15 cellular contexts compared by ENCODE assay signal in genomic region chr3:9727743-9728142, GRCh38. TPM values are rescaled to one million over a fixed set of nuclear protein-coding genes. Genes with fewer than 3 reads are reported as not detected.
DNase-seq lines count a peak whose midpoint lies in the region; ATAC-seq and TF ChIP-seq lines count a peak whose summit lies in the region.
"Had no signal": no experiment of that assay in that cellular context is flagged by ENCODE, and none has a peak within 500 bp of the region (broad histone marks: within the 10 kb centered on the region; RNA-seq: fewer than 3 reads in every experiment).

No MANE protein-coding gene starts in this region.

- no peaks in the 10 kb centered on the region for H3K36me3 ChIP-seq in OCI-LY7 (ENCODE audit: insufficient read depth, low read length)
- H3K36me3 ChIP-seq: heart left ventricle, suprapubic skin had no signal

- H3K27ac ChIP-seq in OCI-LY7 (ENCODE audit: low read depth, low read length, poor library complexity, severe bottlenecking) = no peak overlapping the region
- H3K27ac ChIP-seq in dorsolateral prefrontal cortex = no peak overlapping the region
- H3K27ac ChIP-seq: epithelial cell of prostate, GM23248, heart left ventricle, KMS-11, suprapubic skin had no signal

- H3K36me3 Mint-ChIP-seq in activated naive CD4-positive, alpha-beta T cell treated with anti-CD3 and anti-CD28 coated beads, Interleukin-2, amount 50 U/mL, for 24 hours = no peaks in the 10 kb centered on the region
- H3K36me3 Mint-ChIP-seq in activated naive CD4-positive, alpha-beta T cell treated with anti-CD3 and anti-CD28 coated beads, Interleukin-2, amount 50 U/mL, for 72 hours = peaks cover 0 to 6% of the 10 kb centered on the region in 2 donors
- peaks cover 16% of the 10 kb centered on the region for H3K36me3 Mint-ChIP-seq in effector memory CD8-positive, alpha-beta T cell (ENCODE audit: insufficient read depth)
- no peaks in the 10 kb centered on the region for H3K36me3 Mint-ChIP-seq in stimulated activated memory B cell treated with anti-CD40 and anti-IgM and Interleukin-4, amounts not matched to agents 10 μg/mL and 1 μg/mL and 100 μg/mL, for 72 hours

- no peaks in the 10 kb centered on the region for H3K9me3 ChIP-seq in OCI-LY7 (ENCODE audit: low read length)
- H3K9me3 ChIP-seq: heart left ventricle, suprapubic skin had no signal

- H3K9me2 ChIP-seq in OCI-LY7 (ENCODE audit: insufficient read depth, low read length) = no peaks in the 10 kb centered on the region

- H3K4me1 Mint-ChIP-seq in activated naive CD4-positive, alpha-beta T cell treated with anti-CD3 and anti-CD28 coated beads, Interleukin-2, amount 50 U/mL, for 24 hours = peaks cover 34% of the 10 kb centered on the region
- H3K4me1 Mint-ChIP-seq in effector memory CD8-positive, alpha-beta T cell (ENCODE audit: low read depth in 2 of 2) = peaks cover 26 to 30% of the 10 kb centered on the region in 2 donors
- H3K4me1 Mint-ChIP-seq in stimulated activated memory B cell treated with anti-CD40 and anti-IgM and Interleukin-4, amounts not matched to agents 10 μg/mL and 1 μg/mL and 100 μg/mL, for 72 hours = peaks cover 26% of the 10 kb centered on the region

- DNase-seq in activated naive CD4-positive, alpha-beta T cell treated with anti-CD3 and anti-CD28 coated beads, Interleukin-2, amount 50 U/mL, for 72 hours (ENCODE audit: low spot score in 2 of 2) = no peak
- DNase-seq in OCI-LY7 (ENCODE audit: low spot score) (no peak), dorsolateral prefrontal cortex (no peak), HuH-7.5 (ENCODE audit: low spot score) (no peak)
- no peak for DNase-seq in effector memory CD8-positive, alpha-beta T cell
- DNase-seq: heart left ventricle, kidney glomerular epithelial cell had no signal

- no peaks in the 10 kb centered on the region for H3K9me3 Mint-ChIP-seq in activated naive CD4-positive, alpha-beta T cell treated with anti-CD3 and anti-CD28 coated beads, Interleukin-2, amount 50 U/mL, for 24 hours
- no peaks in the 10 kb centered on the region for H3K9me3 Mint-ChIP-seq in activated naive CD4-positive, alpha-beta T cell treated with anti-CD3 and anti-CD28 coated beads, Interleukin-2, amount 50 U/mL, for 72 hours
- no peaks in the 10 kb centered on the region for H3K9me3 Mint-ChIP-seq in effector memory CD8-positive, alpha-beta T cell
- H3K9me3 Mint-ChIP-seq in stimulated activated memory B cell treated with anti-CD40 and anti-IgM and Interleukin-4, amounts not matched to agents 10 μg/mL and 1 μg/mL and 100 μg/mL, for 72 hours = no peaks in the 10 kb centered on the region

- CTCF ChIA-PET in OCI-LY7 (lab: Charles Lee; ENCODE audit: unreplicated experiment) = interaction anchor here (0.6 to 0.9 kb wide), 3 partner anchors 102 to 224 kb away, joined by 3 to 5 read pairs (median 3); no protein-coding TSS in a partner anchor

- peak overlapping the region; percentile 63 for H3K4me3 Mint-ChIP-seq in activated naive CD4-positive, alpha-beta T cell treated with anti-CD3 and anti-CD28 coated beads, Interleukin-2, amount 50 U/mL, for 24 hours
- H3K4me3 Mint-ChIP-seq in effector memory CD8-positive, alpha-beta T cell = peak overlapping the region in 1 of 2 donors; percentile 47
- H3K4me3 Mint-ChIP-seq in stimulated activated memory B cell treated with anti-CD40 and anti-IgM and Interleukin-4, amounts not matched to agents 10 μg/mL and 1 μg/mL and 100 μg/mL, for 72 hours = no peak overlapping the region

- peaks cover 11% of the 10 kb centered on the region for H3K79me2 ChIP-seq in OCI-LY7 (ENCODE audit: insufficient read depth, low read depth, low read length)

- no TSS peak for BruUV-seq in OCI-LY7 (replicated peaks; lab: Mats Ljungman, UMichigan)

- peak overlapping the region; percentile 44 for H3K27ac Mint-ChIP-seq in activated naive CD4-positive, alpha-beta T cell treated with anti-CD3 and anti-CD28 coated beads, Interleukin-2, amount 50 U/mL, for 24 hours
- peak overlapping the region in 1 of 2 donors; percentile 62 for H3K27ac Mint-ChIP-seq in activated naive CD4-positive, alpha-beta T cell treated with anti-CD3 and anti-CD28 coated beads, Interleukin-2, amount 50 U/mL, for 72 hours
- H3K27ac Mint-ChIP-seq in effector memory CD8-positive, alpha-beta T cell = peak overlapping the region; percentile 1 to 42
- H3K27ac Mint-ChIP-seq in stimulated activated memory B cell treated with anti-CD40 and anti-IgM and Interleukin-4, amounts not matched to agents 10 μg/mL and 1 μg/mL and 100 μg/mL, for 72 hours = peak overlapping the region; percentile 15
- H3K27ac Mint-ChIP-seq: progenitor cell of endocrine pancreas had no signal

- intact Hi-C loops in OCI-LY7 (cut with micrococcal nuclease; ENCODE audit: unreplicated experiment) = loop anchor here (1.0 kb wide), 2 partner anchors 224 to 373 kb away; no protein-coding TSS in a partner anchor
- intact Hi-C loops in dorsolateral prefrontal cortex (cut with DNase I) = no loop called here

- H3K4me2 ChIP-seq in OCI-LY7 (ENCODE audit: low read length) = no peak overlapping the region
- H3K4me2 ChIP-seq: KMS-11 had no signal

- H3K4me3 ChIP-seq in OCI-LY7 (ENCODE audit: low read depth, low read length, poor library complexity, severe bottlenecking) = no peak overlapping the region
- H3K4me3 ChIP-seq in dorsolateral prefrontal cortex = no peak overlapping the region
- H3K4me3 ChIP-seq: GM23248, heart left ventricle, suprapubic skin had no signal

- no peak for ATAC-seq in activated naive CD4-positive, alpha-beta T cell treated with anti-CD3 and anti-CD28 coated beads, Interleukin-2, amount 50 U/mL, for 72 hours
- no peak for ATAC-seq in effector memory CD8-positive, alpha-beta T cell (replicated peaks)
- ATAC-seq in stimulated activated memory B cell treated with anti-CD40 and anti-IgM and Interleukin-4, amounts not matched to agents 10 μg/mL and 1 μg/mL and 100 μg/mL, for 72 hours = no peak
- ATAC-seq in GM21515 (IDR thresholded peaks at IDR 0.05; ENCODE audit: unreplicated experiment) = no peak
- ATAC-seq: heart left ventricle had no signal

- H3K4me1 ChIP-seq in OCI-LY7 (ENCODE audit: insufficient read depth, low read length, poor library complexity, severe bottlenecking) = peaks cover 18% of the 10 kb centered on the region

- no peaks in the 10 kb centered on the region for H3K27me3 Mint-ChIP-seq in activated naive CD4-positive, alpha-beta T cell treated with anti-CD3 and anti-CD28 coated beads, Interleukin-2, amount 50 U/mL, for 24 hours
- H3K27me3 Mint-ChIP-seq in effector memory CD8-positive, alpha-beta T cell = peaks cover 5 to 10% of the 10 kb centered on the region in 2 donors
- no peaks in the 10 kb centered on the region for H3K27me3 Mint-ChIP-seq in stimulated activated memory B cell treated with anti-CD40 and anti-IgM and Interleukin-4, amounts not matched to agents 10 μg/mL and 1 μg/mL and 100 μg/mL, for 72 hours

- 0 out of 2 replicates have a peak overlapping the region, but pooled peaks have one; percentile 71 for H2AFZ ChIP-seq in OCI-LY7 (ENCODE audit: low read length)
- H2AFZ ChIP-seq: GM23248 had no signal

- peaks cover 4% of the 10 kb centered on the region; the same call in 1 of the 2 replicates for H4K20me1 ChIP-seq in OCI-LY7 (ENCODE audit: insufficient read depth, low read length)

- POLR2A ChIA-PET in OCI-LY7 (lab: Charles Lee) = interaction anchor here (0.5 to 1.5 kb wide), 5 partner anchors 34 to 352 kb away, joined by 3 read pairs; no protein-coding TSS in a partner anchor

- TF ChIP-seq CTCF in OCI-LY7 (conservative IDR thresholded peaks at IDR 0.05; ENCODE audit: low read length) (no peak), dorsolateral prefrontal cortex (IDR thresholded peaks at IDR 0.05 in 54 of 56, conservative IDR thresholded peaks at IDR 0.05 in 2 of 56; ENCODE audit: low read depth in 1 of 56, partially characterized antibody in 56 of 56) (no peak)

- no peaks in the 10 kb centered on the region for H3K27me3 ChIP-seq in dorsolateral prefrontal cortex
- H3K27me3 ChIP-seq: heart left ventricle, suprapubic skin had no signal

RNA-seq across cellular contexts. Expression of gene BRPF1, which starts 3.8 kb away (rescaled TPM):
- 10 to 100 TPM; 24.3 to 37.0 TPM for total RNA-seq in activated naive CD4-positive, alpha-beta T cell treated with anti-CD3 and anti-CD28 coated beads, Interleukin-2, amount 50 U/mL, for 72 hours
- total RNA-seq in OCI-LY7 (2014; rRNA removed; shearing (Covaris generic)) = 29.2 and 31.9 TPM in 2 replicates
- 31.5 and 35.5 TPM in 2 replicates for total RNA-seq in OCI-LY7 (2022)
- total RNA-seq in dorsolateral prefrontal cortex = 10 to 100 TPM; 10.7 to 25.9 (median 16.3) TPM

RNA-seq across cellular contexts. Expression of gene OGG1, which starts 22.0 kb away (rescaled TPM):
- total RNA-seq in activated naive CD4-positive, alpha-beta T cell treated with anti-CD3 and anti-CD28 coated beads, Interleukin-2, amount 50 U/mL, for 72 hours = 10 to 100 TPM; 34.8 to 58.0 TPM
- 98.9 and 121 TPM in 2 replicates for total RNA-seq in OCI-LY7 (2014; rRNA removed; shearing (Covaris generic))
- 119 and 120 TPM in 2 replicates for total RNA-seq in OCI-LY7 (2022)
- 10 to 100 TPM; 18.6 to 54.6 (median 30.3) TPM for total RNA-seq in dorsolateral prefrontal cortex

RNA-seq across cellular contexts. Expression of gene CPNE9, which starts 24.1 kb away (rescaled TPM):
- under 1 TPM in 1 of 2 donors, not detected in 1; 0.11 TPM for total RNA-seq in activated naive CD4-positive, alpha-beta T cell treated with anti-CD3 and anti-CD28 coated beads, Interleukin-2, amount 50 U/mL, for 72 hours
- 0.08 TPM in 1 of 2 replicates, not detected in the other for total RNA-seq in OCI-LY7 (2014; rRNA removed; shearing (Covaris generic))
- total RNA-seq in OCI-LY7 (2022) = 0.22 TPM in 1 of 2 replicates, not detected in the other
- 10 to 100 TPM in 118 of 120 experiments, 1 to 10 TPM in 2; 9.3 to 46.6 (median 24.9) TPM for total RNA-seq in dorsolateral prefrontal cortex
- total RNA-seq: GM23248, heart left ventricle had no signal

RNA-seq across cellular contexts. Expression of gene CAMK1, which starts 42.0 kb away (rescaled TPM):
- 10 to 100 TPM; 23.8 to 45.1 TPM for total RNA-seq in activated naive CD4-positive, alpha-beta T cell treated with anti-CD3 and anti-CD28 coated beads, Interleukin-2, amount 50 U/mL, for 72 hours
- not detected in 2 replicates for total RNA-seq in OCI-LY7 (2014; rRNA removed; shearing (Covaris generic))
- total RNA-seq in OCI-LY7 (2022) (not detected in 2 replicates), dorsolateral prefrontal cortex (10 to 100 TPM; 23.2 to 90.8 (median 62.7) TPM)

Comparison
In these comparisons a context has a peak if more than half of its experiments do, and no peak if none do; other contexts are left out.
1. RNA of gene CPNE9, which starts 24.1 kb away (total RNA-seq): 9.3 to 46.6 TPM in dorsolateral prefrontal cortex; 0.08 to 0.22 TPM in OCI-LY7 and 0.11 TPM in activated naive CD4-positive, alpha-beta T cell treated with anti-CD3 and anti-CD28 coated beads, Interleukin-2, amount 50 U/mL, for 72 hours; every median in the first group is over 4 times any median in the second.